ENCODE assay signal across 1 cellular context in genomic region chr17:80005360-80006338, GRCh38.
TF ChIP-seq lines count a peak whose summit lies in the region.

No MANE protein-coding gene starts in this region.

TF ChIP-seq in HepG2, 621 proteins besides CTCF, POLR2A, EP300 and RAD21 (continued from another document and continues in another):
- TF ChIP-seq HOXA3 (CRISPR knock-in tag; IDR thresholded peaks at IDR 0.05) (0 out of 2 replicates have a peak, but pooled peaks have one; percentile 15), MYC (CRISPR knock-in tag; IDR thresholded peaks at IDR 0.05; ENCODE audit: borderline replicate concordance) (peak; percentile 18; the same call in 1 of the 2 replicates), SALL1 (CRISPR knock-in tag; IDR thresholded peaks at IDR 0.05) (0 out of 2 replicates have a peak, but pooled peaks have one; percentile 45), ZNF24 (IDR thresholded peaks at IDR 0.05) (no peak), PLRG1 (conservative IDR thresholded peaks at IDR 0.05) (no peak), ZNF639 (CRISPR knock-in tag; conservative IDR thresholded peaks at IDR 0.05) (0 out of 2 replicates have a peak, but pooled peaks have one; percentile 21), FOXA3 (CRISPR knock-in tag; IDR thresholded peaks at IDR 0.05) (peak; percentile 32; the same call in 1 of the 2 replicates), RNF2 (conservative IDR thresholded peaks at IDR 0.05; ENCODE audit: low read depth) (no peak), KAT8 (CRISPR knock-in tag; IDR thresholded peaks at IDR 0.05) (peak; percentile 62), HNF1A (IDR thresholded peaks at IDR 0.05; ENCODE audit: low read depth) (peak; percentile 99), HNF1A (CRISPR knock-in tag; IDR thresholded peaks at IDR 0.05; ENCODE audit: borderline replicate concordance) (peak; percentile 99), CHD4 (IDR thresholded peaks at IDR 0.05; ENCODE audit: borderline replicate concordance, low read length) (peak; percentile 36; the same call in 1 of the 2 replicates), XRCC5 (optimal IDR thresholded peaks at IDR 0.05; ENCODE audit: low read length) (peak; percentile 88), UBTF (CRISPR knock-in tag; IDR thresholded peaks at IDR 0.05) (0 out of 2 replicates have a peak, but pooled peaks have one; percentile 32), PHF21A (CRISPR knock-in tag; IDR thresholded peaks at IDR 0.05) (peak; percentile 76), ZMAT5 (CRISPR knock-in tag; IDR thresholded peaks at IDR 0.05; ENCODE audit: borderline replicate concordance, low read depth) (no peak), ZNF776 (CRISPR knock-in tag; IDR thresholded peaks at IDR 0.05) (0 out of 2 replicates have a peak, but pooled peaks have one; percentile 27), SMAD1 (CRISPR knock-in tag; IDR thresholded peaks at IDR 0.05; ENCODE audit: borderline replicate concordance, low read depth) (peak; percentile 73; the same call in 1 of the 2 replicates), ZNF564 (CRISPR knock-in tag; IDR thresholded peaks at IDR 0.05) (0 out of 2 replicates have a peak, but pooled peaks have one; percentile 31), KAT7 (CRISPR knock-in tag; IDR thresholded peaks at IDR 0.05; ENCODE audit: borderline replicate concordance) (no peak), ZNF800 (CRISPR knock-in tag; IDR thresholded peaks at IDR 0.05) (0 out of 2 replicates have a peak, but pooled peaks have one; percentile 68), TFE3 (CRISPR knock-in tag; IDR thresholded peaks at IDR 0.05) (0 out of 2 replicates have a peak, but pooled peaks have one; percentile 46), ZNF710 (CRISPR knock-in tag; IDR thresholded peaks at IDR 0.05; ENCODE audit: borderline replicate concordance) (peak; percentile 92; the same call in 1 of the 2 replicates), ZNF280D (CRISPR knock-in tag; IDR thresholded peaks at IDR 0.05) (0 out of 2 replicates have a peak, but pooled peaks have one; percentile 66), ZNF619 (CRISPR knock-in tag; IDR thresholded peaks at IDR 0.05) (no peak), E2F1 (CRISPR knock-in tag; IDR thresholded peaks at IDR 0.05) (no peak), RBM39 (IDR thresholded peaks at IDR 0.05; ENCODE audit: low read depth, low read length, poor library complexity, severe bottlenecking) (peak; percentile 67), ZNF574 (CRISPR knock-in tag; IDR thresholded peaks at IDR 0.05) (peak; percentile 33; the same call in 1 of the 2 replicates), MXI1 (IDR thresholded peaks at IDR 0.05; ENCODE audit: borderline replicate concordance, low read depth, low read length) (peak; percentile 64; the same call in 1 of the 3 replicates)
